1 cellular context compared by ENCODE assay signal in genomic region chr21:46620846-46621245, GRCh38.
TF ChIP-seq lines count a peak whose summit lies in the region.

No MANE protein-coding gene starts in this region.

TF ChIP-seq in H1, 55 proteins besides CTCF, POLR2A, EP300 and RAD21:
- TF ChIP-seq KDM4A (IDR thresholded peaks at IDR 0.05; ENCODE audit: low read depth, low read length, severe bottlenecking) (no peak), SRF (IDR thresholded peaks at IDR 0.05; ENCODE audit: low read depth, low read length) (no peak), SAP30 (IDR thresholded peaks at IDR 0.05; ENCODE audit: insufficient read depth, insufficient replicate concordance, low read length) (no peak), CEBPB (IDR thresholded peaks at IDR 0.05; ENCODE audit: low read depth, low read length) (no peak), ZNF274 (IDR thresholded peaks at IDR 0.05; ENCODE audit: borderline replicate concordance, extremely low read depth, low read length) (no peak), TAF1 (IDR thresholded peaks at IDR 0.05; ENCODE audit: low read depth, low read length) (no peak), RBBP5 (IDR thresholded peaks at IDR 0.05; ENCODE audit: borderline replicate concordance, low read depth, low read length) (no peak), MAFK (IDR thresholded peaks at IDR 0.05; ENCODE audit: low read depth, low read length) (no peak)
TF ChIP-seq in H1: peak in this region for 0.
